Comparison of ENCODE assay signal across 8 cellular contexts in the genomic region with DNA sequence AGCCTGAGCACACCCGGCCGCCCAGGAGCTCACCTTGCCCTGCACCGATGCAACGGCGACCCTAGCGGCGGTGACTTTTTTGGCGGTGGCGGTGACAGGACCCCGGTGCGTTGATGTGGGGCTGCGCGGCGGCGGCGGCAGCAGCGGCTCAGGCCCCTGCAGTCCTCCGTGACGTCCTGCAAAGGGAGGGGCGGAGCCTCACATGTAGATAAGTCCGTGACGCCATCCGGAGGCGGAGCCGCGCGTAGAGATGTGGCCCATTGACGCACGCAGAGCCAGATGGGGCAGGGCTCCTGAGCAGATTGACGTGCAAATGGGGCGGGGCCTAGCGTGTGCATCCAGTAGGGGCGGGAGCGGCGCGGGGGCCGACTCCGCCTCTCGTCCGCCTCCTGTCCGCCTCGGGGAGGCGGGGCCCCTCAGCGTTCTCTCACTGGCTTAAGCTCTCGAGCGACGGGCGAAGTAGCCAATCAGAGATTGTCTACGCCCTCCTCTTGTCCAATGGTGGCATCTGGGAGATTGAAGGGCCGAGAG. TPM values are rescaled to one million over a fixed set of nuclear protein-coding genes. Genes with fewer than 3 reads are reported as not detected.
DNase-seq lines count a peak whose midpoint lies in the region; ATAC-seq and TF ChIP-seq lines count a peak whose summit lies in the region.

A gene with protein sequence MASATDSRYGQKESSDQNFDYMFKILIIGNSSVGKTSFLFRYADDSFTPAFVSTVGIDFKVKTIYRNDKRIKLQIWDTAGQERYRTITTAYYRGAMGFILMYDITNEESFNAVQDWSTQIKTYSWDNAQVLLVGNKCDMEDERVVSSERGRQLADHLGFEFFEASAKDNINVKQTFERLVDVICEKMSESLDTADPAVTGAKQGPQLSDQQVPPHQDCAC (minus strand): TSS at position 180 of the 531 bp plus-strand sequence. CDS start 1,302 bp downstream, outside the sequence.

- H3K4me3 Mint-ChIP-seq in dendritic cell treated with granulocyte-macrophage colony-stimulating factor and Interleukin-4, amounts not matched to agents 40 ng/mL and 50 ng/mL, for 4 days, result peak within 1 kb of the TSS; percentile 93

- H3K4me1 Mint-ChIP-seq in dendritic cell treated with granulocyte-macrophage colony-stimulating factor and Interleukin-4, amounts not matched to agents 40 ng/mL and 50 ng/mL, for 4 days (ENCODE audit: low read depth), result peaks cover 34% of the 10 kb centered on the region

- no peak for TF ChIP-seq CTCF in C4-2B (conservative IDR thresholded peaks at IDR 0.05)

- H3K27me3 Mint-ChIP-seq in dendritic cell treated with granulocyte-macrophage colony-stimulating factor and Interleukin-4, amounts not matched to agents 40 ng/mL and 50 ng/mL, for 4 days, result peaks cover 23% of the 10 kb centered on the region

- H3K27ac ChIP-seq in C4-2B, result peak within 1 kb of the TSS; percentile 86

- no peaks in the 10 kb centered on the region for H3K9me3 Mint-ChIP-seq in dendritic cell treated with granulocyte-macrophage colony-stimulating factor and Interleukin-4, amounts not matched to agents 40 ng/mL and 50 ng/mL, for 4 days

- peaks cover 39% of the 10 kb centered on the region for H3K36me3 Mint-ChIP-seq in dendritic cell treated with granulocyte-macrophage colony-stimulating factor and Interleukin-4, amounts not matched to agents 40 ng/mL and 50 ng/mL, for 4 days (ENCODE audit: low read depth)

- peak within 1 kb of the TSS; percentile 94 for H3K27ac Mint-ChIP-seq in dendritic cell treated with granulocyte-macrophage colony-stimulating factor and Interleukin-4, amounts not matched to agents 40 ng/mL and 50 ng/mL, for 4 days

- DNase-seq in NCI-H748 treated with DMSO at 0.1 percent for 48 hours (lab: John Stamatoyannopoulos, UW), result peak; percentile 97
- DNase-seq in activated CD4-positive, alpha-beta T cell treated with anti-CD3 and anti-CD28 coated beads, Interleukin-2, amount 50 U/mL, for 4 hours, result peak; percentile 99 to 100
- peak; percentile 100 for DNase-seq in left lobe of liver (ENCODE audit: low spot score)
- DNase-seq in stimulated activated CD4-positive, alpha-beta T cell treated with anti-CD3 and anti-CD28 coated beads, Interleukin-2, amount 100 ng/mL, for 24 hours, result peak; percentile 99 to 100

- ATAC-seq in GM19395 (IDR thresholded peaks at IDR 0.05; ENCODE audit: unreplicated experiment), result peak; percentile 88
- peak; percentile 82 for ATAC-seq in HG03558 (IDR thresholded peaks at IDR 0.05; ENCODE audit: extremely low read depth, unreplicated experiment)
- peak; percentile 91 for ATAC-seq in left lobe of liver

- intact Hi-C loops in dendritic cell treated with granulocyte-macrophage colony-stimulating factor and Interleukin-4, amounts not matched to agents 40 ng/mL and 50 ng/mL, for 4 days (cut with micrococcal nuclease), result loop anchor here (1.0 to 10.0 kb wide), 4 partner anchors 12 to 213 kb away; a partner anchor contains a TSS

RNA-seq across cellular contexts. Expression of the gene that starts here (rescaled TPM):
- total RNA-seq in left lobe of liver, result 2.1 TPM

Comparison
In these comparisons a context has a peak if more than half of its experiments do, and no peak if none do; other contexts are left out.
1. Peak in every context shown above with its lines: DNase-seq, ATAC-seq and H3K27ac ChIP-seq.